Comparison of ENCODE assay signal across 11 cellular contexts in genomic region chr7:45978731-45979211, GRCh38. TPM values are rescaled to one million over a fixed set of nuclear protein-coding genes. Genes with fewer than 3 reads are reported as not detected.
DNase-seq lines count a peak whose midpoint lies in the region; TF ChIP-seq lines count a peak whose summit lies in the region.
"Had no signal": no experiment of that assay in that cellular context is flagged by ENCODE, and none has a peak within 500 bp of the region (broad histone marks: within the 10 kb centered on the region; RNA-seq: fewer than 3 reads in every experiment).

No MANE protein-coding gene starts in this region.

- peak overlapping the region; percentile 98 for H4K91ac ChIP-seq in trophoblast cell (ENCODE audit: low read depth, low read length)

- peaks cover 17% of the 10 kb centered on the region for H3K9me3 ChIP-seq in MG63
- peaks cover 10% of the 10 kb centered on the region for H3K9me3 ChIP-seq in trophoblast cell (ENCODE audit: insufficient read depth, low read depth, low read length)
- H3K9me3 ChIP-seq: gastrocnemius medialis had no signal

- H2BK12ac ChIP-seq in trophoblast cell (ENCODE audit: low read length): peak overlapping the region; percentile 93

- peak overlapping the region; percentile 94 for H3K14ac ChIP-seq in trophoblast cell (ENCODE audit: low read length)

- H3K9me3 Mint-ChIP-seq in endothelial cell (ENCODE audit: unreplicated experiment): no peaks in the 10 kb centered on the region
- H3K9me3 Mint-ChIP-seq: activated CD8-positive, alpha-beta T cell treated with anti-CD3 and anti-CD28 coated beads for 36 hours had no signal

- H2AFZ ChIP-seq in trophoblast cell (ENCODE audit: insufficient read depth, low read length, poor library complexity): peak overlapping the region; percentile 50

- peak overlapping the region; percentile 43 for H3K27ac Mint-ChIP-seq in endothelial cell (ENCODE audit: unreplicated experiment)
- H3K27ac Mint-ChIP-seq: activated CD8-positive, alpha-beta T cell treated with anti-CD3 and anti-CD28 coated beads for 36 hours had no signal

- peaks cover 3% of the 10 kb centered on the region for H3K36me3 Mint-ChIP-seq in endothelial cell (ENCODE audit: low read depth, unreplicated experiment)

- in situ Hi-C loops in KBM-7 (cut with MboI; ENCODE audit: low pct_unique_long_range_greater_than_20kb, low sequenced_read_pairs): no loop called here

- TF ChIP-seq CTCF in endothelial cell (IDR thresholded peaks at IDR 0.05; ENCODE audit: unreplicated experiment): no peak

- H3K27me3 Mint-ChIP-seq in endothelial cell (ENCODE audit: unreplicated experiment): peaks cover 2% of the 10 kb centered on the region
- H3K27me3 Mint-ChIP-seq: activated CD8-positive, alpha-beta T cell treated with anti-CD3 and anti-CD28 coated beads for 36 hours had no signal

- H3K27me3 ChIP-seq in MG63 (no peaks in the 10 kb centered on the region), trophoblast cell (ENCODE audit: insufficient read depth, low read length) (no peaks in the 10 kb centered on the region)
- H3K27me3 ChIP-seq: gastrocnemius medialis had no signal

- H3K27ac ChIP-seq in trophoblast cell (ENCODE audit: low read depth, low read length): peak overlapping the region; percentile 95
- H3K27ac ChIP-seq: gastrocnemius medialis had no signal

- H2BK5ac ChIP-seq in trophoblast cell (ENCODE audit: low read depth, low read length, poor library complexity): peak overlapping the region; percentile 98

- peak overlapping the region; percentile 98 for H2BK120ac ChIP-seq in trophoblast cell (ENCODE audit: insufficient read depth, low read length, poor library complexity)

- H3K4me2 ChIP-seq in trophoblast cell (ENCODE audit: low read length): no peak overlapping the region

- H3K4me3 ChIP-seq in MG63: peak overlapping the region; percentile 12
- no peak overlapping the region for H3K4me3 ChIP-seq in trophoblast cell (ENCODE audit: low read depth, low read length)
- H3K4me3 ChIP-seq: gastrocnemius medialis had no signal

- no peak overlapping the region for H3K4me3 Mint-ChIP-seq in endothelial cell (ENCODE audit: unreplicated experiment)
- H3K4me3 Mint-ChIP-seq: activated CD8-positive, alpha-beta T cell treated with anti-CD3 and anti-CD28 coated beads for 36 hours had no signal

- H4K12ac ChIP-seq in trophoblast cell (ENCODE audit: low read depth, low read length): peak overlapping the region; percentile 27

- H3K4me1 Mint-ChIP-seq in endothelial cell (ENCODE audit: unreplicated experiment): peaks cover 20% of the 10 kb centered on the region

- peaks cover 59% of the 10 kb centered on the region for H3K79me1 ChIP-seq in trophoblast cell (ENCODE audit: low read length)

- H3K4ac ChIP-seq in trophoblast cell (ENCODE audit: low read depth, low read length): peak overlapping the region; percentile 71

- peaks cover 2% of the 10 kb centered on the region for H3K79me2 ChIP-seq in trophoblast cell (ENCODE audit: control insufficient read depth, insufficient read depth, low read length, poor library complexity)

- H3K9ac ChIP-seq in trophoblast cell (ENCODE audit: low read length): no peak overlapping the region

- H3K18ac ChIP-seq in trophoblast cell (ENCODE audit: low read length): peak overlapping the region; percentile 91

- H2AK5ac ChIP-seq in trophoblast cell (ENCODE audit: low read length): peak overlapping the region; percentile 93

- no CpG with 5 or more reads among the region's 2 CpGs for WGBS in trophoblast cell (ENCODE audit: extremely low coverage, insufficient coverage, insufficient read length)

- no peak overlapping the region for H3K23ac ChIP-seq in trophoblast cell (ENCODE audit: low read length)

- peak overlapping the region; percentile 77 for H4K8ac ChIP-seq in trophoblast cell (ENCODE audit: low read depth, low read length)

- DNase-seq in COLO829 (ENCODE audit: low spot score): peak; percentile 38
- DNase-seq in MG63: peak; percentile 32
- DNase-seq in endothelial cell (ENCODE audit: low spot score): no peak
- DNase-seq in trophoblast cell: no peak
- DNase-seq in nucleus accumbens (lab: John Stamatoyannopoulos, UW): no peak
- DNase-seq in globus pallidus (ENCODE audit: low spot score): no peak
- no peak for DNase-seq in KBM-7
- DNase-seq in AG08396 (ENCODE audit: low spot score): no peak
- DNase-seq: gastrocnemius medialis, NCI-H2171 had no signal

- H3K4me1 ChIP-seq in trophoblast cell (ENCODE audit: control insufficient read depth in 1 of 2, insufficient read depth in 2 of 2, low read length in 2 of 2): peaks cover 26 to 35% of the 10 kb centered on the region in 2 experiments
- H3K4me1 ChIP-seq: gastrocnemius medialis had no signal

- H3K36me3 ChIP-seq in MG63: no peaks in the 10 kb centered on the region
- H3K36me3 ChIP-seq in trophoblast cell (ENCODE audit: control insufficient read depth in 1 of 2, insufficient read depth in 2 of 2, low read length in 2 of 2): peaks cover 0 to 3% of the 10 kb centered on the region in 2 experiments
- H3K36me3 ChIP-seq: gastrocnemius medialis had no signal

RNA-seq across cellular contexts. Expression of gene IGFBP3, which starts 57.7 kb away (rescaled TPM):
- total RNA-seq in MG63 (2014; rRNA removed; shearing (Covaris generic); ENCODE audit: low replicate concordance): 224 and 281 TPM in 2 replicates
- 125 TPM for total RNA-seq in endothelial cell (ENCODE audit: unreplicated experiment)
- polyA plus RNA-seq in trophoblast cell (2013): 2,874 and 2,927 TPM in 2 replicates

Comparison
In these comparisons a context has a peak if more than half of its experiments do, and no peak if none do; other contexts are left out.
1. DNase-seq: peak in COLO829 (single experiment) and MG63 (single experiment); none in endothelial cell (single experiment), trophoblast cell (0 of 2), nucleus accumbens (0 of 56), globus pallidus (single experiment), KBM-7 (single experiment) and AG08396 (single experiment).